8 cellular contexts compared by ENCODE assay signal in genomic region chr1:26234644-26235384, GRCh38. TPM values are rescaled to one million over a fixed set of nuclear protein-coding genes. Genes with fewer than 3 reads are reported as not detected.
DNase-seq lines count a peak whose midpoint lies in the region; ATAC-seq and TF ChIP-seq lines count a peak whose summit lies in the region.

No MANE protein-coding gene starts in this region.

- H3K4me1 Mint-ChIP-seq in activated CD8-positive, alpha-beta memory T cell treated with anti-CD3 and anti-CD28 coated beads, Interleukin-2, amount 10 ng/mL, durations not matched to agents 7 days and 5 days = peaks cover 39% of the 10 kb centered on the region

- peaks cover 26% of the 10 kb centered on the region for H3K36me3 Mint-ChIP-seq in activated CD8-positive, alpha-beta memory T cell treated with anti-CD3 and anti-CD28 coated beads, Interleukin-2, amount 10 ng/mL, durations not matched to agents 7 days and 5 days

- H3K9me2 ChIP-seq in neural cell (ENCODE audit: insufficient read depth, low read length) = no peaks in the 10 kb centered on the region

- H3K4me1 ChIP-seq in fibroblast of lung (ENCODE audit: control insufficient read depth, extremely low read depth, insufficient read depth, low read length) = no peaks in the 10 kb centered on the region

- no peak for ATAC-seq in activated CD8-positive, alpha-beta memory T cell treated with anti-CD3 and anti-CD28 coated beads, Interleukin-2, amount 10 ng/mL, durations not matched to agents 7 days and 5 days
- peak; percentile 1 for ATAC-seq in HG03378 (IDR thresholded peaks at IDR 0.05; ENCODE audit: unreplicated experiment)
- ATAC-seq in HG02981 (IDR thresholded peaks at IDR 0.05; ENCODE audit: unreplicated experiment) = no peak

- H3K4me3 ChIP-seq in fibroblast of lung (replicated peaks in 1 of 4; ENCODE audit: control extremely low read depth in 1 of 4, insufficient read depth in 1 of 4, low read depth in 3 of 4, low read length in 4 of 4) = peak overlapping the region; percentile 73 to 99 (median 96)
- peak overlapping the region; percentile 75 for H3K4me3 ChIP-seq in neural cell (ENCODE audit: low read length)

- H4K20me1 ChIP-seq in fibroblast of lung (ENCODE audit: control insufficient read depth, extremely low read depth, insufficient read depth, low read length) (no peaks in the 10 kb centered on the region), neural cell (ENCODE audit: insufficient read depth) (no peaks in the 10 kb centered on the region)

- no peaks in the 10 kb centered on the region for H3K27me3 Mint-ChIP-seq in activated CD8-positive, alpha-beta memory T cell treated with anti-CD3 and anti-CD28 coated beads, Interleukin-2, amount 10 ng/mL, durations not matched to agents 7 days and 5 days

- CTCF ChIA-PET in activated CD8-positive, alpha-beta memory T cell treated with anti-CD3 and anti-CD28 coated beads, Interleukin-2, amount 10 ng/mL, durations not matched to agents 7 days and 5 days (lab: Charles Lee) = interaction anchor here (0.6 to 4.7 kb wide), 62 partner anchors 8 to 339 kb away, joined by 3 to 105 read pairs (median 6); partner anchors contain the start of genes C1orf232, CATSPER4, CD52 and CNKSR1

- H3K9ac ChIP-seq in fibroblast of lung (ENCODE audit: insufficient read depth, low read length) (peak overlapping the region; percentile 75), neural cell (ENCODE audit: low read length) (peak overlapping the region; percentile 70)

- peak; percentile 48 for DNase-seq in activated CD8-positive, alpha-beta memory T cell treated with anti-CD3 and anti-CD28 coated beads, Interleukin-2, amount 10 ng/mL, durations not matched to agents 7 days and 5 days
- DNase-seq in activated CD8-positive, alpha-beta memory T cell treated with anti-CD3 and anti-CD28 coated beads for 24 hours = no peak
- DNase-seq in fibroblast of lung (ENCODE audit: low read depth in 2 of 2) (peak; percentile 21 to 41), HuH-7.5 (ENCODE audit: low spot score) (no peak)

- TF ChIP-seq EP300 in neural cell (conservative IDR thresholded peaks at IDR 0.05; ENCODE audit: poor library complexity, severe bottlenecking) = no peak

- H3K36me3 ChIP-seq in fibroblast of lung (ENCODE audit: control insufficient read depth, insufficient read depth, low read length) (no peaks in the 10 kb centered on the region), neural cell (ENCODE audit: insufficient read depth, low read length) (no peaks in the 10 kb centered on the region)

- H2AFZ ChIP-seq in fibroblast of lung (ENCODE audit: low read length) (peak overlapping the region; percentile 99), neural cell (ENCODE audit: low read depth, low read length) (peak overlapping the region; percentile 86)

- H3K79me2 ChIP-seq in fibroblast of lung (ENCODE audit: control insufficient read depth, insufficient read depth, low read length) = peaks cover 33% of the 10 kb centered on the region
- peaks cover 23% of the 10 kb centered on the region for H3K79me2 ChIP-seq in neural cell (replicated peaks; ENCODE audit: insufficient read depth, low read length)

- H3K27ac ChIP-seq in VCaP = peak overlapping the region; percentile 81
- H3K27ac ChIP-seq in fibroblast of lung (ENCODE audit: insufficient read depth, low read length) = peak overlapping the region; percentile 85
- H3K27ac ChIP-seq in neural cell (ENCODE audit: low read length) = peak overlapping the region; percentile 76

- H3K9me3 ChIP-seq in fibroblast of lung (ENCODE audit: control insufficient read depth, insufficient read depth, low read depth, low read length) (no peaks in the 10 kb centered on the region), neural cell (ENCODE audit: low read length) (no peaks in the 10 kb centered on the region)

- peak overlapping the region; percentile 88 for H3K27ac Mint-ChIP-seq in activated CD8-positive, alpha-beta memory T cell treated with anti-CD3 and anti-CD28 coated beads, Interleukin-2, amount 10 ng/mL, durations not matched to agents 7 days and 5 days

- no peak for TF ChIP-seq CTCF in VCaP (conservative IDR thresholded peaks at IDR 0.05)
- no peak for TF ChIP-seq CTCF in fibroblast of lung (conservative IDR thresholded peaks at IDR 0.05 in 1 of 2, IDR thresholded peaks at IDR 0.05 in 1 of 2; ENCODE audit: low read depth in 1 of 2, low read length in 2 of 2)
- TF ChIP-seq CTCF in neural cell (IDR thresholded peaks at IDR 0.05; ENCODE audit: poor library complexity, severe bottlenecking) = no peak

- TF ChIP-seq RAD21 in neural cell (conservative IDR thresholded peaks at IDR 0.05) = no peak

- H3K4me2 ChIP-seq in fibroblast of lung (ENCODE audit: extremely low read depth, insufficient read depth, low read length) = peak overlapping the region; percentile 94
- H3K4me2 ChIP-seq in neural cell (ENCODE audit: low read length) = peak overlapping the region; percentile 30

- H3K4me3 Mint-ChIP-seq in activated CD8-positive, alpha-beta memory T cell treated with anti-CD3 and anti-CD28 coated beads, Interleukin-2, amount 10 ng/mL, durations not matched to agents 7 days and 5 days = peak overlapping the region; percentile 96

- H3K27me3 ChIP-seq in fibroblast of lung (ENCODE audit: control insufficient read depth, insufficient read depth, low read length) (no peaks in the 10 kb centered on the region), neural cell (ENCODE audit: insufficient read depth, low read depth, low read length) (no peaks in the 10 kb centered on the region)

- no peaks in the 10 kb centered on the region for H3F3A ChIP-seq in neural cell (ENCODE audit: insufficient read depth, low read length, poor library complexity, severe bottlenecking)

- no peaks in the 10 kb centered on the region for H3K9me3 Mint-ChIP-seq in activated CD8-positive, alpha-beta memory T cell treated with anti-CD3 and anti-CD28 coated beads, Interleukin-2, amount 10 ng/mL, durations not matched to agents 7 days and 5 days (ENCODE audit: low read depth)

TF ChIP-seq in neural cell, 6 proteins besides CTCF, POLR2A, EP300 and RAD21:
- peak; percentile 54 for TF ChIP-seq SMC3 (conservative IDR thresholded peaks at IDR 0.05; ENCODE audit: poor library complexity)
- no peak for TF ChIP-seq EZH2 (IDR thresholded peaks at IDR 0.05; ENCODE audit: borderline replicate concordance, insufficient read depth, low read length, poor library complexity, severe bottlenecking)

RNA-seq across cellular contexts. Expression of gene CEP85, which starts 0.8 kb away (rescaled TPM):
- total RNA-seq in activated CD8-positive, alpha-beta memory T cell treated with anti-CD3 and anti-CD28 coated beads, Interleukin-2, amount 10 ng/mL, durations not matched to agents 7 days and 5 days = 10 to 100 TPM; 42.0 to 56.3 TPM
- total RNA-seq in fibroblast of lung = 3.9 and 6.9 TPM in 2 replicates
- polyA plus RNA-seq in fibroblast of lung (4.7 and 8.2 TPM in 2 replicates), neural cell (20.5 and 26.2 TPM in 2 replicates)
- 2.8 and 4.7 TPM in 2 replicates for polyA plus RNA-seq in fibroblast of lung (2012)
- polyA minus RNA-seq in fibroblast of lung (ENCODE audit: low replicate concordance) (2.9 and 8.0 TPM in 2 replicates), neural cell (30.4 and 30.9 TPM in 2 replicates)

RNA-seq across cellular contexts. Expression of gene CATSPER4, which starts 44.4 kb away (rescaled TPM):
- under 1 TPM in 1 of 2 experiments, not detected in 1; 0.15 TPM for total RNA-seq in activated CD8-positive, alpha-beta memory T cell treated with anti-CD3 and anti-CD28 coated beads, Interleukin-2, amount 10 ng/mL, durations not matched to agents 7 days and 5 days
- total RNA-seq in fibroblast of lung = not detected in 2 replicates
- polyA plus RNA-seq in fibroblast of lung (not detected in 2 replicates), neural cell (not detected in 2 replicates)
- polyA plus RNA-seq in fibroblast of lung (2012) = not detected in 2 replicates
- polyA minus RNA-seq in fibroblast of lung (ENCODE audit: low replicate concordance) (not detected in 2 replicates), neural cell (not detected in 2 replicates)

RNA-seq across cellular contexts. Expression of gene SH3BGRL3, which starts 45.1 kb away (rescaled TPM):
- total RNA-seq in activated CD8-positive, alpha-beta memory T cell treated with anti-CD3 and anti-CD28 coated beads, Interleukin-2, amount 10 ng/mL, durations not matched to agents 7 days and 5 days = 100 to 1,000 TPM; 562 to 632 TPM
- 12.8 and 39.6 TPM in 2 replicates for total RNA-seq in fibroblast of lung
- polyA plus RNA-seq in fibroblast of lung (200 and 261 TPM in 2 replicates), neural cell (7.5 and 12.8 TPM in 2 replicates)
- 580 and 703 TPM in 2 replicates for polyA plus RNA-seq in fibroblast of lung (2012)
- polyA minus RNA-seq in fibroblast of lung (ENCODE audit: low replicate concordance) (914 and 1,082 TPM in 2 replicates), neural cell (7.3 and 9.1 TPM in 2 replicates)

RNA-seq across cellular contexts. Expression of gene CNKSR1, which starts 57.5 kb away (rescaled TPM):
- total RNA-seq in activated CD8-positive, alpha-beta memory T cell treated with anti-CD3 and anti-CD28 coated beads, Interleukin-2, amount 10 ng/mL, durations not matched to agents 7 days and 5 days = 1 to 10 TPM; 1.4 to 1.5 TPM
- total RNA-seq in fibroblast of lung = not detected in 2 replicates
- 0.08 TPM in 1 of 2 replicates, not detected in the other for polyA plus RNA-seq in fibroblast of lung
- polyA plus RNA-seq in fibroblast of lung (2012) = not detected in 2 replicates
- polyA minus RNA-seq in fibroblast of lung (ENCODE audit: low replicate concordance) = not detected in 2 replicates
- polyA plus RNA-seq in neural cell = 2.2 and 7.8 TPM in 2 replicates
- polyA minus RNA-seq in neural cell = 2.9 and 3.2 TPM in 2 replicates

Comparison
In these comparisons a context has a peak if more than half of its experiments do, and no peak if none do; other contexts are left out.
1. DNase-seq: peak in activated CD8-positive, alpha-beta memory T cell treated with anti-CD3 and anti-CD28 coated beads, Interleukin-2, amount 10 ng/mL, durations not matched to agents 7 days and 5 days (single experiment) and fibroblast of lung (2 of 2); none in activated CD8-positive, alpha-beta memory T cell treated with anti-CD3 and anti-CD28 coated beads for 24 hours (single experiment) and HuH-7.5 (single experiment).
2. RNA of gene SH3BGRL3, which starts 45.1 kb away (total RNA-seq): 562 to 632 TPM in activated CD8-positive, alpha-beta memory T cell treated with anti-CD3 and anti-CD28 coated beads, Interleukin-2, amount 10 ng/mL, durations not matched to agents 7 days and 5 days; 12.8 to 39.6 TPM in fibroblast of lung; every median in the first group is over 10 times any median in the second.
3. Peak in every context shown above with its lines, with median percentiles within 50 percentile points of each other: H3K27ac ChIP-seq.